ENCODE assay signal across 1 cellular context in genomic region chr6:106182455-106182854, GRCh38.
TF ChIP-seq lines count a peak whose summit lies in the region.

No MANE protein-coding gene starts in this region.

TF ChIP-seq in GM12878, 131 proteins besides CTCF, POLR2A, EP300 and RAD21 (continued from another document and continues in another):
- peak; percentile 72 for TF ChIP-seq SKIL (IDR thresholded peaks at IDR 0.05; ENCODE audit: low read depth, poor library complexity, severe bottlenecking)
- TF ChIP-seq BMI1 (IDR thresholded peaks at IDR 0.05; ENCODE audit: borderline replicate concordance) = peak; percentile 76
- TF ChIP-seq E2F8 (IDR thresholded peaks at IDR 0.05; ENCODE audit: low read depth, partially characterized antibody) = no peak
- no peak for TF ChIP-seq SMAD5 (IDR thresholded peaks at IDR 0.05; ENCODE audit: low read depth)
- TF ChIP-seq ATF7 (IDR thresholded peaks at IDR 0.05; ENCODE audit: low read depth) = peak; percentile 80
- TF ChIP-seq SMAD1 (IDR thresholded peaks at IDR 0.05; ENCODE audit: low read depth, partially characterized antibody) = no peak
- TF ChIP-seq, protein P1, sequence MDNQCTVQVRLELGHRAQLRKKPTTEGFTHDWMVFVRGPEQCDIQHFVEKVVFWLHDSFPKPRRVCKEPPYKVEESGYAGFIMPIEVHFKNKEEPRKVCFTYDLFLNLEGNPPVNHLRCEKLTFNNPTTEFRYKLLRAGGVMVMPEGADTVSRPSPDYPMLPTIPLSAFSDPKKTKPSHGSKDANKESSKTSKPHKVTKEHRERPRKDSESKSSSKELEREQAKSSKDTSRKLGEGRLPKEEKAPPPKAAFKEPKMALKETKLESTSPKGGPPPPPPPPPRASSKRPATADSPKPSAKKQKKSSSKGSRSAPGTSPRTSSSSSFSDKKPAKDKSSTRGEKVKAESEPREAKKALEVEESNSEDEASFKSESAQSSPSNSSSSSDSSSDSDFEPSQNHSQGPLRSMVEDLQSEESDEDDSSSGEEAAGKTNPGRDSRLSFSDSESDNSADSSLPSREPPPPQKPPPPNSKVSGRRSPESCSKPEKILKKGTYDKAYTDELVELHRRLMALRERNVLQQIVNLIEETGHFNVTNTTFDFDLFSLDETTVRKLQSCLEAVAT (IDR thresholded peaks at IDR 0.05) = no peak
- TF ChIP-seq CEBPB (IDR thresholded peaks at IDR 0.05; ENCODE audit: borderline replicate concordance in 1 of 2, low read depth in 2 of 2, low read length in 2 of 2) = peak in 1 of 2 experiments; percentile 88; a peak in 1 of 4 replicates
- TF ChIP-seq IRF3 (IDR thresholded peaks at IDR 0.05) = no peak
- peak; percentile 99 for TF ChIP-seq BCL11A (IDR thresholded peaks at IDR 0.05; ENCODE audit: low read depth, low read length)
- peak; percentile 99 for TF ChIP-seq RUNX3 (IDR thresholded peaks at IDR 0.05; ENCODE audit: low read length)
- peak; percentile 89 for TF ChIP-seq TCF12 (IDR thresholded peaks at IDR 0.05; ENCODE audit: low read depth, low read length)
- peak; percentile 67; the same call in 1 of the 2 replicates for TF ChIP-seq CHD2 (IDR thresholded peaks at IDR 0.05; ENCODE audit: borderline replicate concordance, low read depth, low read length)
- TF ChIP-seq NRF1 (conservative IDR thresholded peaks at IDR 0.05; ENCODE audit: low read depth, low read length) = no peak
- TF ChIP-seq KAT2A (conservative IDR thresholded peaks at IDR 0.05; ENCODE audit: control insufficient read depth, low read depth, low read length) = no peak
- 0 out of 2 replicates have a peak, but pooled peaks have one; percentile 51 for TF ChIP-seq NBN (IDR thresholded peaks at IDR 0.05)
- 0 out of 2 replicates have a peak, but pooled peaks have one; percentile 33 for TF ChIP-seq JUND (IDR thresholded peaks at IDR 0.05; ENCODE audit: low read depth, low read length)
- TF ChIP-seq NR2C1 (IDR thresholded peaks at IDR 0.05) = no peak
- TF ChIP-seq TBL1XR1 (IDR thresholded peaks at IDR 0.05; ENCODE audit: low read depth, low read length) = peak; percentile 86; the same call in 1 of the 2 replicates
- TF ChIP-seq ZBED1 (IDR thresholded peaks at IDR 0.05; ENCODE audit: borderline replicate concordance) = peak; percentile 98; the same call in 1 of the 2 replicates
- peak; percentile 97 for TF ChIP-seq CREM (IDR thresholded peaks at IDR 0.05; ENCODE audit: low read depth)
- TF ChIP-seq, protein P2, sequence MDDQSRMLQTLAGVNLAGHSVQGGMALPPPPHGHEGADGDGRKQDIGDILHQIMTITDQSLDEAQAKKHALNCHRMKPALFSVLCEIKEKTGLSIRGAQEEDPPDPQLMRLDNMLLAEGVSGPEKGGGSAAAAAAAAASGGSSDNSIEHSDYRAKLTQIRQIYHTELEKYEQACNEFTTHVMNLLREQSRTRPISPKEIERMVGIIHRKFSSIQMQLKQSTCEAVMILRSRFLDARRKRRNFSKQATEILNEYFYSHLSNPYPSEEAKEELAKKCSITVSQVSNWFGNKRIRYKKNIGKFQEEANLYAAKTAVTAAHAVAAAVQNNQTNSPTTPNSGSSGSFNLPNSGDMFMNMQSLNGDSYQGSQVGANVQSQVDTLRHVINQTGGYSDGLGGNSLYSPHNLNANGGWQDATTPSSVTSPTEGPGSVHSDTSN (IDR thresholded peaks at IDR 0.05; ENCODE audit: insufficient replicate concordance, low read depth, low read length) = no peak
- TF ChIP-seq RFX5 (IDR thresholded peaks at IDR 0.05; ENCODE audit: low read depth, low read length) = no peak
- 0 out of 2 replicates have a peak, but pooled peaks have one; percentile 22 for TF ChIP-seq REST (IDR thresholded peaks at IDR 0.05; ENCODE audit: low read depth, low read length)
- TF ChIP-seq, protein P3, sequence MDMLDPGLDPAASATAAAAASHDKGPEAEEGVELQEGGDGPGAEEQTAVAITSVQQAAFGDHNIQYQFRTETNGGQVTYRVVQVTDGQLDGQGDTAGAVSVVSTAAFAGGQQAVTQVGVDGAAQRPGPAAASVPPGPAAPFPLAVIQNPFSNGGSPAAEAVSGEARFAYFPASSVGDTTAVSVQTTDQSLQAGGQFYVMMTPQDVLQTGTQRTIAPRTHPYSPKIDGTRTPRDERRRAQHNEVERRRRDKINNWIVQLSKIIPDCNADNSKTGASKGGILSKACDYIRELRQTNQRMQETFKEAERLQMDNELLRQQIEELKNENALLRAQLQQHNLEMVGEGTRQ (IDR thresholded peaks at IDR 0.05; ENCODE audit: borderline replicate concordance, low read depth, low read length) = no peak
- TF ChIP-seq RB1 (IDR thresholded peaks at IDR 0.05; ENCODE audit: borderline replicate concordance) = no peak
- no peak for TF ChIP-seq PAX8 (IDR thresholded peaks at IDR 0.05)
- peak; percentile 98 for TF ChIP-seq DPF2 (IDR thresholded peaks at IDR 0.05)
- TF ChIP-seq PRDM15 (CRISPR knock-in tag; IDR thresholded peaks at IDR 0.05) = no peak
- TF ChIP-seq CHD4 (IDR thresholded peaks at IDR 0.05) = no peak
- TF ChIP-seq SUPT20H (IDR thresholded peaks at IDR 0.05; ENCODE audit: borderline replicate concordance, control insufficient read depth, low read depth, low read length) = no peak
- TF ChIP-seq IRF4 (IDR thresholded peaks at IDR 0.05; ENCODE audit: low read depth, low read length) = peak; percentile 99
- TF ChIP-seq CREB1 (IDR thresholded peaks at IDR 0.05; ENCODE audit: low read depth) = peak; percentile 84
- TF ChIP-seq IKZF2 (IDR thresholded peaks at IDR 0.05) = peak; percentile 80 to 90; a peak in 3 of 4 replicates
- TF ChIP-seq, protein P4, sequence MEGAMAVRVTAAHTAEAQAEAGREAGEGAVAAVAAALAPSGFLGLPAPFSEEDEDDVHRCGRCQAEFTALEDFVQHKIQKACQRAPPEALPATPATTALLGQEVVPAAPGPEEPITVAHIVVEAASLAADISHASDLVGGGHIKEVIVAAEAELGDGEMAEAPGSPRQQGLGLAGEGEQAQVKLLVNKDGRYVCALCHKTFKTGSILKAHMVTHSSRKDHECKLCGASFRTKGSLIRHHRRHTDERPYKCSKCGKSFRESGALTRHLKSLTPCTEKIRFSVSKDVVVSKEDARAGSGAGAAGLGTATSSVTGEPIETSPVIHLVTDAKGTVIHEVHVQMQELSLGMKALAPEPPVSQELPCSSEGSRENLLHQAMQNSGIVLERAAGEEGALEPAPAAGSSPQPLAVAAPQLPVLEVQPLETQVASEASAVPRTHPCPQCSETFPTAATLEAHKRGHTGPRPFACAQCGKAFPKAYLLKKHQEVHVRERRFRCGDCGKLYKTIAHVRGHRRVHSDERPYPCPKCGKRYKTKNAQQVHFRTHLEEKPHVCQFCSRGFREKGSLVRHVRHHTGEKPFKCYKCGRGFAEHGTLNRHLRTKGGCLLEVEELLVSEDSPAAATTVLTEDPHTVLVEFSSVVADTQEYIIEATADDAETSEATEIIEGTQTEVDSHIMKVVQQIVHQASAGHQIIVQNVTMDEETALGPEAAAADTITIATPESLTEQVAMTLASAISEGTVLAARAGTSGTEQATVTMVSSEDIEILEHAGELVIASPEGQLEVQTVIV (IDR thresholded peaks at IDR 0.05; ENCODE audit: borderline replicate concordance, partially characterized antibody) = no peak
- no peak for TF ChIP-seq RAD51 (IDR thresholded peaks at IDR 0.05)
- 0 out of 2 replicates have a peak, but pooled peaks have one; percentile 66 for TF ChIP-seq RCOR1 (conservative IDR thresholded peaks at IDR 0.05; ENCODE audit: low read depth, low read length)
- TF ChIP-seq, protein P5, sequence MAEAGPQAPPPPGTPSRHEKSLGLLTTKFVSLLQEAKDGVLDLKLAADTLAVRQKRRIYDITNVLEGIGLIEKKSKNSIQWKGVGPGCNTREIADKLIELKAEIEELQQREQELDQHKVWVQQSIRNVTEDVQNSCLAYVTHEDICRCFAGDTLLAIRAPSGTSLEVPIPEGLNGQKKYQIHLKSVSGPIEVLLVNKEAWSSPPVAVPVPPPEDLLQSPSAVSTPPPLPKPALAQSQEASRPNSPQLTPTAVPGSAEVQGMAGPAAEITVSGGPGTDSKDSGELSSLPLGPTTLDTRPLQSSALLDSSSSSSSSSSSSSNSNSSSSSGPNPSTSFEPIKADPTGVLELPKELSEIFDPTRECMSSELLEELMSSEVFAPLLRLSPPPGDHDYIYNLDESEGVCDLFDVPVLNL (IDR thresholded peaks at IDR 0.05; ENCODE audit: low read depth, low read length) = no peak
